29 cellular contexts compared by ENCODE assay signal in genomic region chr12:93710574-93710926, GRCh38.
"Had no signal": no experiment of that assay in that cellular context is flagged by ENCODE, and none has a peak within 500 bp of the region (broad histone marks: within the 10 kb centered on the region; RNA-seq: fewer than 3 reads in every experiment).

No MANE protein-coding gene starts in this region.

- H3K4me3 ChIP-seq: pancreas, psoas muscle, right lobe of liver, skin epidermis, smooth muscle cell, spleen, suprapubic skin, testis, tibial nerve, upper lobe of left lung had no signal

- H3K4me1 ChIP-seq: pancreas had no signal

- H3K4me2 ChIP-seq: smooth muscle cell had no signal

- H3K9me3 ChIP-seq: neutrophil, pancreas, right lobe of liver, suprapubic skin, testis had no signal

- H3K27ac ChIP-seq: neutrophil, pancreas, psoas muscle, right lobe of liver, skin epidermis, spleen, upper lobe of left lung had no signal

- FAIRE-seq: pancreas, urothelium cell line had no signal

- DNase-seq: naive B cell; naive thymus-derived CD8-positive, alpha-beta T cell; nephron progenitor cell; nucleus accumbens; pancreas; psoas muscle; right cardiac atrium; right lobe of liver; spleen; stimulated activated CD4-positive, alpha-beta T cell treated with anti-CD3 and anti-CD28 coated beads, Interleukin-12 subunit alpha, Interleukin-12 subunit beta, amount 100 ng/mL, for 4 hours; stimulated activated CD4-positive, alpha-beta T cell treated with anti-CD3 and anti-CD28 coated beads, Interleukin-1b, Interleukin-23, amount 100 ng/mL, for 48 hours; stimulated activated CD4-positive, alpha-beta T cell treated with anti-CD3 and anti-CD28 coated beads, Interleukin-4, amount 100 ng/mL, for 1 hour; stimulated activated CD4-positive, alpha-beta T cell treated with anti-CD3 and anti-CD28 coated beads, Interleukin-4, amount 100 ng/mL, for 4 hours; stimulated activated CD8-positive, alpha-beta memory T cell treated with anti-CD3 and anti-CD28 coated beads, Interleukin-4, amount 100 ng/mL, for 48 hours; stimulated activated naive CD4-positive, alpha-beta T cell; stimulated activated naive CD8-positive, alpha-beta T cell treated with anti-CD3 and anti-CD28 coated beads, Interleukin-15, amount 100 ng/mL, for 72 hours; stimulated activated naive CD8-positive, alpha-beta T cell treated with anti-CD3 and anti-CD28 coated beads, Interleukin-15, Interleukin-2, amounts not matched to agents 100 U/mL and 50 U/mL, for 24 hours; substantia nigra; testis; trophoblast cell; upper lobe of left lung had no signal

- H3K36me3 ChIP-seq: neutrophil, pancreas, right lobe of liver, spleen, suprapubic skin, upper lobe of left lung had no signal

- H3K27me3 ChIP-seq: neutrophil, pancreas, right lobe of liver, spleen, suprapubic skin, testis, tibial nerve, upper lobe of left lung had no signal

- ATAC-seq: naive thymus-derived CD8-positive, alpha-beta T cell; natural killer cell treated with Interleukin-12 subunit alpha and Interleukin-12 subunit beta and Interleukin-15 and Interleukin-18, amount 100 ng/mL, for 72 hours; pancreas; psoas muscle; right cardiac atrium; right lobe of liver; stimulated activated memory B cell treated with anti-CD40 and anti-IgM and Interleukin-4, amounts not matched to agents 10 μg/mL and 1 μg/mL and 100 μg/mL, for 72 hours; stimulated activated naive CD8-positive, alpha-beta T cell treated with anti-CD3 and anti-CD28 coated beads, Interleukin-15, amount 100 ng/mL, for 72 hours; stimulated activated naive CD8-positive, alpha-beta T cell treated with anti-CD3 and anti-CD28 coated beads, Interleukin-15, Interleukin-2, amounts not matched to agents 100 U/mL and 50 U/mL, for 24 hours had no signal
